19 cellular contexts compared by ENCODE assay signal in the genomic region with DNA sequence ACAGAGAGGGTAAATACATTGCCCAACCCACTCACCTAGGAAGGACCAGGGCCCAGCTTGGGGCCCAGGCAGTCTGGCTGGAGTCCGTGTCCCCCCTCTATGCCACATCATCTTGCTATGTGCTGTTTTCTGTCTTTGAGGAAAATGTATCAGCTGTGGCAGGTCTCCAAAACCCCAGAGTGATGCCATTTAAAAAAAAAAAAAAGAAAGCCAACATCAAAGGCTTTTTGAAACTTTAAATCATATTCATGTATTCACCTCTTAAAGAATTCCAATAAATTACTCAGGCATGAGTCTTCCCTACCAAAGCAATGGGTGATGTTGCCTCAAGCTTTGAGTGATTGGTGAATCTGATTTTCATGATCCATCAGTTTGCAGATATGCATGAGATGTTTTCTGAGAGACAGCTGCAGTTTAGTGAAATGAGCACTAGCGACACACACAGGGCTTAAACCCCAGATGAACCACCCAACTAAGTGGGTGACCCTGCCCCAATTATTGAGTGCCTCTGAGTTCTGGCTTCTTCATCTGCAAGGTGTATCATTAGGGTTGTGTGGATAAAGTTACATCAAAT. TPM values are rescaled to one million over a fixed set of nuclear protein-coding genes. Genes with fewer than 3 reads are reported as not detected.
DNase-seq lines count a peak whose midpoint lies in the region; ATAC-seq and TF ChIP-seq lines count a peak whose summit lies in the region.
"Had no signal": no experiment of that assay in that cellular context is flagged by ENCODE, and none has a peak within 500 bp of the region (broad histone marks: within the 10 kb centered on the region; RNA-seq: fewer than 3 reads in every experiment).

No MANE protein-coding gene starts in this region.

- H3K27ac ChIP-seq in mammary epithelial cell (ENCODE audit: insufficient read depth, low read depth, low read length): peak overlapping the region; percentile 54
- H3K27ac ChIP-seq in naive thymus-derived CD4-positive, alpha-beta T cell (ENCODE audit: low read depth, low read length): no peak overlapping the region
- H3K27ac ChIP-seq: parathyroid adenoma had no signal

- peaks cover 59% of the 10 kb centered on the region for H3K4me1 ChIP-seq in mammary epithelial cell (ENCODE audit: insufficient read depth, low read length)
- no peaks in the 10 kb centered on the region for H3K4me1 ChIP-seq in naive thymus-derived CD4-positive, alpha-beta T cell (ENCODE audit: control insufficient read depth in 2 of 2, insufficient read depth in 2 of 2, low read length in 2 of 2)
- H3K4me1 ChIP-seq: parathyroid adenoma had no signal

- CTCF ChIA-PET in mammary epithelial cell (lab: Charles Lee; ENCODE audit: low non-redundant PET): no interaction called here
- CTCF ChIA-PET in naive thymus-derived CD4-positive, alpha-beta T cell (lab: Charles Lee): no interaction called here

- no peaks in the 10 kb centered on the region for H3K36me3 ChIP-seq in MG63
- no peaks in the 10 kb centered on the region for H3K36me3 ChIP-seq in mammary epithelial cell (ENCODE audit: insufficient read depth, low read length)
- no peaks in the 10 kb centered on the region for H3K36me3 ChIP-seq in naive thymus-derived CD4-positive, alpha-beta T cell (ENCODE audit: control insufficient read depth in 2 of 3, insufficient read depth in 3 of 3, low read length in 3 of 3)

- no peaks in the 10 kb centered on the region for H4K20me1 ChIP-seq in mammary epithelial cell (ENCODE audit: insufficient read depth, low read length)

- H3K4me3 Mint-ChIP-seq in neural crest cell: no peak overlapping the region
- H3K4me3 Mint-ChIP-seq in naive thymus-derived CD4-positive, alpha-beta T cell: no peak overlapping the region
- H3K4me3 Mint-ChIP-seq: activated naive CD8-positive, alpha-beta T cell treated with anti-CD3 and anti-CD28 coated beads, Interleukin-2, amount 10 ng/mL, durations not matched to agents 7 days and 5 days; activated T-cell treated with anti-CD3 and anti-CD28 coated beads, Interleukin-2, amount 50 U/mL, for 4 hours; stimulated activated naive CD8-positive, alpha-beta T cell treated with anti-CD3 and anti-CD28 coated beads, Interleukin-15, Interleukin-2, amounts not matched to agents 100 ng/mL and 50 ng/mL, for 24 hours had no signal

- ATAC-seq in naive thymus-derived CD4-positive, alpha-beta T cell: no peak
- ATAC-seq: activated T-cell treated with anti-CD3 and anti-CD28 coated beads, Interleukin-2, amount 50 U/mL, for 4 hours had no signal

- peak; percentile 95 for DNase-seq in ELR (ENCODE audit: low read depth)
- DNase-seq in MG63: peak; percentile 68
- DNase-seq in mammary epithelial cell: peak; percentile 82
- no peak for DNase-seq in neural crest cell (ENCODE audit: low read depth, low spot score)
- DNase-seq in DMS53 (lab: John Stamatoyannopoulos, UW): no peak
- no peak for DNase-seq in naive thymus-derived CD4-positive, alpha-beta T cell
- no peak for DNase-seq in DMS153 (lab: John Stamatoyannopoulos, UW)
- DNase-seq in amygdala (lab: John Stamatoyannopoulos, UW): no peak
- DNase-seq: activated naive CD8-positive, alpha-beta T cell treated with anti-CD3 and anti-CD28 coated beads, Interleukin-2, amount 10 ng/mL, durations not matched to agents 7 days and 5 days; activated T-cell treated with anti-CD3 and anti-CD28 coated beads, Interleukin-2, amount 50 U/mL, for 4 hours; C1 segment of cervical spinal cord; cerebellar nuclear complex; DND-41; NCI-H187; NCI-H526 treated with DMSO at 0.1 percent for 48 hours had no signal

- H3K9ac ChIP-seq in mammary epithelial cell (ENCODE audit: insufficient read depth, low read length): no peak overlapping the region
- H3K9ac ChIP-seq: parathyroid adenoma had no signal

- no peak overlapping the region for H2AFZ ChIP-seq in mammary epithelial cell (ENCODE audit: low read depth, low read length)
- H2AFZ ChIP-seq: parathyroid adenoma had no signal

- 31% methylated on average over 2 of the region's 2 CpGs for WGBS in mammary epithelial cell (ENCODE audit: low coverage, missing lambda C conversion rate)

- BruUV-seq in mammary epithelial cell (replicated peaks; lab: Mats Ljungman, UMichigan): no TSS peak

- POLR2A ChIA-PET in naive thymus-derived CD4-positive, alpha-beta T cell (lab: Charles Lee): no interaction called here

- no peaks in the 10 kb centered on the region for H3K9me3 Mint-ChIP-seq in neural crest cell
- H3K9me3 Mint-ChIP-seq in naive thymus-derived CD4-positive, alpha-beta T cell: no peaks in the 10 kb centered on the region
- H3K9me3 Mint-ChIP-seq: activated naive CD8-positive, alpha-beta T cell treated with anti-CD3 and anti-CD28 coated beads, Interleukin-2, amount 10 ng/mL, durations not matched to agents 7 days and 5 days; activated T-cell treated with anti-CD3 and anti-CD28 coated beads, Interleukin-2, amount 50 U/mL, for 4 hours; stimulated activated naive CD8-positive, alpha-beta T cell treated with anti-CD3 and anti-CD28 coated beads, Interleukin-15, Interleukin-2, amounts not matched to agents 100 ng/mL and 50 ng/mL, for 24 hours had no signal

- H3K9me3 ChIP-seq in MG63 (no peaks in the 10 kb centered on the region), mammary epithelial cell (replicated peaks; ENCODE audit: insufficient read depth, low read length) (no peaks in the 10 kb centered on the region)
- H3K9me3 ChIP-seq in naive thymus-derived CD4-positive, alpha-beta T cell (ENCODE audit: control insufficient read depth in 2 of 3, low read length in 3 of 3): no peaks in the 10 kb centered on the region

- TF ChIP-seq CTCF in mammary epithelial cell (conservative IDR thresholded peaks at IDR 0.05 in 1 of 2, IDR thresholded peaks at IDR 0.05 in 1 of 2; ENCODE audit: extremely low read depth in 1 of 2, insufficient read depth in 1 of 2, low read depth in 1 of 2, low read length in 2 of 2): no peak
- TF ChIP-seq CTCF in neural crest cell (conservative IDR thresholded peaks at IDR 0.05): no peak

- H3K27me3 ChIP-seq in MG63 (no peaks in the 10 kb centered on the region), mammary epithelial cell (ENCODE audit: insufficient read depth, low read length) (no peaks in the 10 kb centered on the region)
- H3K27me3 ChIP-seq in naive thymus-derived CD4-positive, alpha-beta T cell (ENCODE audit: control insufficient read depth in 2 of 2, insufficient read depth in 2 of 2, low read length in 2 of 2): no peaks in the 10 kb centered on the region

- no peaks in the 10 kb centered on the region for H3K4me1 Mint-ChIP-seq in neural crest cell
- H3K4me1 Mint-ChIP-seq in naive thymus-derived CD4-positive, alpha-beta T cell: peaks cover 0 to 13% (median 4%) of the 10 kb centered on the region in 7 donors

- H3K4me2 ChIP-seq in mammary epithelial cell (ENCODE audit: insufficient read depth, low read depth, low read length): no peak overlapping the region

- H3K36me3 Mint-ChIP-seq in neural crest cell (ENCODE audit: low read depth): no peaks in the 10 kb centered on the region
- H3K36me3 Mint-ChIP-seq in naive thymus-derived CD4-positive, alpha-beta T cell: no peaks in the 10 kb centered on the region
- H3K36me3 Mint-ChIP-seq: activated naive CD8-positive, alpha-beta T cell treated with anti-CD3 and anti-CD28 coated beads, Interleukin-2, amount 10 ng/mL, durations not matched to agents 7 days and 5 days had no signal

- dilution Hi-C loops in mammary epithelial cell (cut with HindIII; ENCODE audit: low sequenced_read_pairs): loop anchor here (5.0 kb wide), 1 partner anchor 42 kb away; no protein-coding TSS in a partner anchor

- no peaks in the 10 kb centered on the region for H3K27me3 Mint-ChIP-seq in neural crest cell (ENCODE audit: low read depth)
- peaks cover 0 to 8% (median 0%) of the 10 kb centered on the region in 5 donors for H3K27me3 Mint-ChIP-seq in naive thymus-derived CD4-positive, alpha-beta T cell
- H3K27me3 Mint-ChIP-seq: stimulated activated naive CD8-positive, alpha-beta T cell treated with anti-CD3 and anti-CD28 coated beads, Interleukin-15, Interleukin-2, amounts not matched to agents 100 ng/mL and 50 ng/mL, for 24 hours had no signal

- intact Hi-C loops in mammary epithelial cell (cut with micrococcal nuclease): loop anchor here (2.0 kb wide), 1 partner anchor 26 kb away; no protein-coding TSS in a partner anchor
- intact Hi-C loops in naive thymus-derived CD4-positive, alpha-beta T cell (cut with micrococcal nuclease): no loop called here

- in situ Hi-C loops in mammary epithelial cell (cut with MboI; ENCODE audit: low sequenced_read_pairs in 2 of 2): no loop called here

- H3K4me3 ChIP-seq in MG63 (no peak overlapping the region), mammary epithelial cell (replicated peaks in 1 of 3; ENCODE audit: insufficient read depth in 1 of 3, low read depth in 2 of 3, low read length in 3 of 3) (no peak overlapping the region)
- H3K4me3 ChIP-seq in naive thymus-derived CD4-positive, alpha-beta T cell (ENCODE audit: low read length): no peak overlapping the region

- H3K27ac Mint-ChIP-seq in neural crest cell (ENCODE audit: unreplicated experiment): peak overlapping the region; percentile 92
- H3K27ac Mint-ChIP-seq in naive thymus-derived CD4-positive, alpha-beta T cell: no peak overlapping the region
- H3K27ac Mint-ChIP-seq: stimulated activated naive CD8-positive, alpha-beta T cell treated with anti-CD3 and anti-CD28 coated beads, Interleukin-15, Interleukin-2, amounts not matched to agents 100 ng/mL and 50 ng/mL, for 24 hours had no signal

- H3K79me2 ChIP-seq in mammary epithelial cell (ENCODE audit: insufficient read depth, low read length): no peaks in the 10 kb centered on the region
- H3K79me2 ChIP-seq: parathyroid adenoma had no signal

RNA-seq across cellular contexts. Expression of gene KRT81, which starts 6.1 kb away (rescaled TPM):
- 2.2 and 3.8 TPM in 2 replicates for total RNA-seq in MG63 (2014; rRNA removed; shearing (Covaris generic); ENCODE audit: low replicate concordance)
- total RNA-seq in mammary epithelial cell (100 to 1,000 TPM; 176 to 903 TPM), neural crest cell (not detected in 2 replicates)
- 90.5 TPM for polyA plus RNA-seq in mammary epithelial cell
- 21.9 TPM for polyA minus RNA-seq in mammary epithelial cell
- under 1 TPM in 2 of 5 experiments, not detected in 3; 0.15 to 0.21 TPM for total RNA-seq in naive thymus-derived CD4-positive, alpha-beta T cell
- polyA plus RNA-seq in naive thymus-derived CD4-positive, alpha-beta T cell: not detected
- total RNA-seq: activated naive CD8-positive, alpha-beta T cell treated with anti-CD3 and anti-CD28 coated beads, Interleukin-2, amount 10 ng/mL, durations not matched to agents 7 days and 5 days; mononuclear cell had no signal

RNA-seq across cellular contexts. Expression of gene KRT86, which starts 10.8 kb away (rescaled TPM):
- total RNA-seq in MG63 (2014; rRNA removed; shearing (Covaris generic); ENCODE audit: low replicate concordance): 13.3 and 13.6 TPM in 2 replicates
- total RNA-seq in mammary epithelial cell (10 to 100 TPM in 1 of 2 donors, 1 to 10 TPM in 1; 6.3 to 34.9 TPM), neural crest cell (not detected in 2 replicates)
- 8.6 TPM for polyA plus RNA-seq in mammary epithelial cell
- polyA minus RNA-seq in mammary epithelial cell: 0.72 TPM
- total RNA-seq in naive thymus-derived CD4-positive, alpha-beta T cell: 1 to 10 TPM in 1 of 5 experiments, under 1 TPM in 1, not detected in 3; 0.13 to 1.5 TPM
- polyA plus RNA-seq in naive thymus-derived CD4-positive, alpha-beta T cell: not detected
- total RNA-seq: activated T-cell treated with anti-CD3 and anti-CD28 coated beads, Interleukin-2, amount 50 U/mL, for 4 hours had no signal

RNA-seq across cellular contexts. Expression of gene KRT83, which starts 35.9 kb away (rescaled TPM):
- not detected in 2 replicates for total RNA-seq in MG63 (2014; rRNA removed; shearing (Covaris generic); ENCODE audit: low replicate concordance)
- total RNA-seq in mammary epithelial cell (1 to 10 TPM in 1 of 2 donors, not detected in 1; 9.0 TPM), neural crest cell (not detected in 2 replicates)
- 0.07 TPM for polyA plus RNA-seq in mammary epithelial cell
- polyA minus RNA-seq in mammary epithelial cell: not detected
- total RNA-seq in naive thymus-derived CD4-positive, alpha-beta T cell: not detected
- not detected for polyA plus RNA-seq in naive thymus-derived CD4-positive, alpha-beta T cell
- total RNA-seq: activated naive CD8-positive, alpha-beta T cell treated with anti-CD3 and anti-CD28 coated beads, Interleukin-2, amount 10 ng/mL, durations not matched to agents 7 days and 5 days; activated T-cell treated with anti-CD3 and anti-CD28 coated beads, Interleukin-2, amount 50 U/mL, for 4 hours; mononuclear cell; T-helper 2 cell treated with Interferon-gamma antibody and Interleukin-4, amounts not matched to agents 100 ng/mL and 5 ng/mL, for 36 hours had no signal

RNA-seq across cellular contexts. Expression of gene KRT7, which starts 52.2 kb away (rescaled TPM):
- 163 and 302 TPM in 2 replicates for total RNA-seq in MG63 (2014; rRNA removed; shearing (Covaris generic); ENCODE audit: low replicate concordance)
- total RNA-seq in mammary epithelial cell (1,000 to 10,000 TPM; 2,215 to 3,387 TPM), neural crest cell (not detected in 2 replicates)
- polyA plus RNA-seq in mammary epithelial cell: 3,281 TPM
- polyA minus RNA-seq in mammary epithelial cell: 4,390 TPM
- total RNA-seq in naive thymus-derived CD4-positive, alpha-beta T cell: 10 to 100 TPM in 1 of 5 experiments, not detected in 4; 36.1 TPM
- not detected for polyA plus RNA-seq in naive thymus-derived CD4-positive, alpha-beta T cell
- total RNA-seq: mononuclear cell had no signal

Comparison
In these comparisons a context has a peak if more than half of its experiments do, and no peak if none do; other contexts are left out.
1. DNase-seq: peak in ELR (single experiment), MG63 (single experiment) and mammary epithelial cell (single experiment); none in neural crest cell (single experiment), DMS53 (single experiment), naive thymus-derived CD4-positive, alpha-beta T cell (0 of 9), DMS153 (single experiment) and amygdala (0 of 56).
2. RNA of gene KRT81, which starts 6.1 kb away (total RNA-seq): 176 to 903 TPM in mammary epithelial cell; 2.2 to 3.8 TPM in MG63, 0.15 to 0.21 TPM in naive thymus-derived CD4-positive, alpha-beta T cell and not detected in neural crest cell; every median in the first group is over 10 times any median in the second.